Comparison of ENCODE assay signal across 19 cellular contexts in genomic region chr2:122749347-122749850, GRCh38.
"Had no signal": no experiment of that assay in that cellular context is flagged by ENCODE, and none has a peak within 500 bp of the region (broad histone marks: within the 10 kb centered on the region; RNA-seq: fewer than 3 reads in every experiment).

No MANE protein-coding gene starts in this region.

- H3K36me3 Mint-ChIP-seq: activated naive CD8-positive, alpha-beta T cell; brain; natural killer cell treated with Interleukin-12 subunit alpha and Interleukin-12 subunit beta and Interleukin-15 and Interleukin-18, amount 100 ng/mL, for 72 hours; WTC11 had no signal

- H3K27me3 ChIP-seq: tibial nerve, uterus had no signal

- H3K27me3 Mint-ChIP-seq: activated naive CD8-positive, alpha-beta T cell; brain; natural killer cell treated with Interleukin-12 subunit alpha and Interleukin-12 subunit beta and Interleukin-15 and Interleukin-18, amount 100 ng/mL, for 72 hours had no signal

- ATAC-seq: activated T-cell treated with anti-CD3 and anti-CD28 coated beads, Interleukin-2, amount 50 U/mL, for 72 hours; natural killer cell treated with Interleukin-12 subunit alpha and Interleukin-12 subunit beta and Interleukin-15 and Interleukin-18, amount 100 ng/mL, for 72 hours had no signal

- H3K27ac ChIP-seq: dorsolateral prefrontal cortex, tibial nerve, uterus had no signal

- H3K4me1 ChIP-seq: tibial nerve, uterus had no signal

- H3K27ac Mint-ChIP-seq: activated naive CD8-positive, alpha-beta T cell; activated T-cell treated with anti-CD3 and anti-CD28 coated beads, Interleukin-2, amount 50 U/mL, for 72 hours; endodermal cell; natural killer cell treated with Interleukin-12 subunit alpha and Interleukin-12 subunit beta and Interleukin-15 and Interleukin-18, amount 100 ng/mL, for 72 hours; WTC11 had no signal

- DNase-seq: activated CD4-positive, alpha-beta T cell treated with anti-CD3 and anti-CD28 coated beads for 48 hours; activated CD8-positive, alpha-beta memory T cell treated with anti-CD3 and anti-CD28 coated beads, Interleukin-2, amount 50 U/mL, for 48 hours; activated gamma-delta T cell treated with Interleukin-2 at 50 U/mL for 16 hours; activated T-cell treated with anti-CD3 and anti-CD28 coated beads, Interleukin-2, amount 50 U/mL, for 72 hours; amniotic stem cell; dorsolateral prefrontal cortex; endodermal cell; hippocampal formation; kidney; left ventricle myocardium superior; nucleus accumbens; stimulated activated CD4-positive, alpha-beta T cell treated with anti-CD3 and anti-CD28 coated beads, Interleukin-4, amount 100 ng/mL, for 24 hours; stimulated activated naive CD4-positive, alpha-beta T cell; uterus had no signal

- H3K9me3 ChIP-seq: tibial nerve, uterus had no signal

- H3K4me3 ChIP-seq: dorsolateral prefrontal cortex, tibial nerve, uterus had no signal

- H3K9me3 Mint-ChIP-seq: brain, endodermal cell, WTC11 had no signal

- H3K36me3 ChIP-seq: tibial nerve, uterus had no signal

- H3K4me3 Mint-ChIP-seq: activated naive CD8-positive, alpha-beta T cell; activated T-cell treated with anti-CD3 and anti-CD28 coated beads, Interleukin-2, amount 50 U/mL, for 72 hours; brain; endodermal cell; natural killer cell treated with Interleukin-12 subunit alpha and Interleukin-12 subunit beta and Interleukin-15 and Interleukin-18, amount 100 ng/mL, for 72 hours; WTC11 had no signal
